ENCODE assay signal across 28 cellular contexts in genomic region chr15:50933353-50933752, GRCh38.
"Had no signal": no experiment of that assay in that cellular context is flagged by ENCODE, and none has a peak within 500 bp of the region (broad histone marks: within the 10 kb centered on the region; RNA-seq: fewer than 3 reads in every experiment).

No MANE protein-coding gene starts in this region.

- DNase-seq: activated CD4-positive, alpha-beta T cell treated with anti-CD3 and anti-CD28 coated beads, Interleukin-2, amount 50 U/mL, for 1 hour; activated CD4-positive, CD25-positive, alpha-beta regulatory T cell treated with anti-CD3 and anti-CD28 coated beads, Interleukin-2, amount 50 U/mL, for 72 hours; activated CD8-positive, alpha-beta memory T cell treated with anti-CD3 and anti-CD28 coated beads for 24 hours; activated CD8-positive, alpha-beta memory T cell treated with anti-CD3 and anti-CD28 coated beads, Interleukin-2, amount 50 U/mL, for 48 hours; activated gamma-delta T cell; activated T-cell treated with anti-CD3 and anti-CD28 coated beads, Interleukin-2, amount 50 U/mL, for 72 hours; colonic mucosa; foreskin keratinocyte; glutamatergic neuron; hypothalamus; islet precursor cell; left colon; lower lobe of right lung; midbrain; right lobe of liver; small intestine; stimulated activated CD4-positive, alpha-beta T cell treated with anti-CD3 and anti-CD28 coated beads, Interleukin-15, amount 100 ng/mL, for 24 hours; stimulated activated CD4-positive, alpha-beta T cell treated with anti-CD3 and anti-CD28 coated beads, Interleukin-2, amount 100 ng/mL, for 48 hours; stimulated activated naive CD8-positive, alpha-beta T cell treated with anti-CD3 and anti-CD28 coated beads, Interleukin-15, amount 100 ng/mL, for 72 hours; transverse colon had no signal

- H3K27ac Mint-ChIP-seq: activated naive CD4-positive, alpha-beta T cell treated with anti-CD3 and anti-CD28 coated beads, Interleukin-2, amount 50 U/mL, for 24 hours; activated T-cell treated with anti-CD3 and anti-CD28 coated beads, Interleukin-2, amount 50 U/mL, for 72 hours; nephron; stimulated activated naive CD8-positive, alpha-beta T cell treated with anti-CD3 and anti-CD28 coated beads, Interleukin-15, amount 100 ng/mL, for 72 hours had no signal

- H3K27me3 ChIP-seq: ascending aorta, colonic mucosa, foreskin keratinocyte, right lobe of liver, suprapubic skin, transverse colon, vagina had no signal

- H3K27ac ChIP-seq: ascending aorta, colonic mucosa, foreskin keratinocyte, lower lobe of right lung, parathyroid adenoma, right lobe of liver, suprapubic skin, transverse colon, vagina, VCaP had no signal

- H3K4me1 Mint-ChIP-seq: activated naive CD4-positive, alpha-beta T cell treated with anti-CD3 and anti-CD28 coated beads, Interleukin-2, amount 50 U/mL, for 24 hours; central memory CD8-positive, alpha-beta T cell; nephron; stimulated activated naive CD8-positive, alpha-beta T cell treated with anti-CD3 and anti-CD28 coated beads, Interleukin-15, amount 100 ng/mL, for 72 hours had no signal

- H3K9me3 ChIP-seq: ascending aorta, colonic mucosa, lower lobe of right lung, right lobe of liver, suprapubic skin, transverse colon, vagina had no signal

- H3K79me2 ChIP-seq: parathyroid adenoma had no signal

- H3K27me3 Mint-ChIP-seq: activated naive CD4-positive, alpha-beta T cell treated with anti-CD3 and anti-CD28 coated beads, Interleukin-2, amount 50 U/mL, for 24 hours; central memory CD8-positive, alpha-beta T cell; stimulated activated naive CD8-positive, alpha-beta T cell treated with anti-CD3 and anti-CD28 coated beads, Interleukin-15, amount 100 ng/mL, for 72 hours had no signal

- H3K9me3 Mint-ChIP-seq: activated naive CD4-positive, alpha-beta T cell treated with anti-CD3 and anti-CD28 coated beads, Interleukin-2, amount 50 U/mL, for 24 hours; activated T-cell treated with anti-CD3 and anti-CD28 coated beads, Interleukin-2, amount 50 U/mL, for 72 hours; central memory CD8-positive, alpha-beta T cell; nephron; stimulated activated naive CD8-positive, alpha-beta T cell treated with anti-CD3 and anti-CD28 coated beads, Interleukin-15, amount 100 ng/mL, for 72 hours had no signal

- H2AFZ ChIP-seq: parathyroid adenoma had no signal

- H3K4me1 ChIP-seq: ascending aorta, colonic mucosa, foreskin keratinocyte, lower lobe of right lung, parathyroid adenoma, suprapubic skin, transverse colon, vagina had no signal

- H3K4me3 Mint-ChIP-seq: activated naive CD4-positive, alpha-beta T cell treated with anti-CD3 and anti-CD28 coated beads, Interleukin-2, amount 50 U/mL, for 24 hours; activated T-cell treated with anti-CD3 and anti-CD28 coated beads, Interleukin-2, amount 50 U/mL, for 72 hours; central memory CD8-positive, alpha-beta T cell; nephron; stimulated activated naive CD8-positive, alpha-beta T cell treated with anti-CD3 and anti-CD28 coated beads, Interleukin-15, amount 100 ng/mL, for 72 hours had no signal

- H3K9ac ChIP-seq: parathyroid adenoma had no signal

- H3K36me3 ChIP-seq: colonic mucosa had no signal

- H3K4me3 ChIP-seq: ascending aorta, colonic mucosa, lower lobe of right lung, right lobe of liver, suprapubic skin, transverse colon, vagina had no signal
